Comparison of ENCODE assay signal across 8 cellular contexts in the genomic region with DNA sequence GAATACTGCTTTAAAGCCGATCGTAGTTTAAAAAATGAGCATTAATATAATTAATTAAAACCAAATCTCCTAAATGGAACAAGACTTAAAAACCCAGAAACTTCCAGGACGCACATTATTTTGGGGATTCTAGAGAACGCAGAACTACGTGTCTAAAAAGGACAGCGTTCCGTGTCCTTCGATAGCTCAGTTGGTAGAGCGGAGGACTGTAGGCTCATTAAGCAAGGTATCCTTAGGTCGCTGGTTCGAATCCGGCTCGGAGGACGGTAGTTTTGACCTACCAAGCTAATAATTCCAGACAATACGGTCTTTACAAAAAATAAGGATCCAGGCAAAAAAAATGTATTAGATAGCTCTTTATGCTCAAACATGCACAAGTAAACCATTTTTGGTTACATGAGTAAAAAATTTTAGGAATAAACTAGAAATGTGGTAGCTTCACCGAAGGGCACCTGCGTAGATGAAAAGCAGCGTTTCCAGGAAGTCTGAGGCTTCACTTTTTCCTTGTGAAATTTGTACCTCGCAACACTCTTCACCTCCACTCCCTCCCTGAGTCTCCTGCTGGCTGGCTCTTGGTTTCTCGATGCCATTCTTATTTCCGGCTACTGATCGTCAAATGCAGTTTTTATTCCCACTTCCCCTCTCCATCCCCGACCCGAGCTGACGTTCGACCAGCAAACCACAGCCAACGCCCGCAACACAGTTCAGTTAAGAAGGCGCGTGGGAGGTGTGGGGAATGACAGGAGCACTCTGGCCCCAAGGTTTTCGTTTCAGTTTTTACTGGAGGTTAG. TPM values are rescaled to one million over a fixed set of nuclear protein-coding genes. Genes with fewer than 3 reads are reported as not detected.
DNase-seq lines count a peak whose midpoint lies in the region; ATAC-seq and TF ChIP-seq lines count a peak whose summit lies in the region.

No MANE protein-coding gene starts in this region.

- no peak for TF ChIP-seq CTCF in fibroblast of the aortic adventitia (IDR thresholded peaks at IDR 0.05; ENCODE audit: insufficient read depth, low read length)

- peak; percentile 3 for DNase-seq in GDM1 (lab: John Stamatoyannopoulos, UW)
- DNase-seq in NOMO-1 (lab: John Stamatoyannopoulos, UW; ENCODE audit: unreplicated experiment in 2 of 2) = peak; percentile 71 to 72
- DNase-seq in activated T-cell treated with anti-CD3 and anti-CD28 coated beads for 4 hours = peak; percentile 64
- DNase-seq in fibroblast of the aortic adventitia (ENCODE audit: low read depth) = peak; percentile 90
- DNase-seq in occipital lobe (lab: John Stamatoyannopoulos, UW) = peak; percentile 11
- DNase-seq in inferior parietal cortex (ENCODE audit: extremely low spot score) = no peak

- H3K4me3 ChIP-seq in fibroblast of the aortic adventitia (ENCODE audit: low read depth, low read length) = peak overlapping the region; percentile 63

- ATAC-seq in HG02678 (IDR thresholded peaks at IDR 0.05; ENCODE audit: unreplicated experiment) (no peak), GM21825 (IDR thresholded peaks at IDR 0.05; ENCODE audit: unreplicated experiment) (no peak)

RNA-seq across cellular contexts. Expression of gene ABT1, which starts 19.6 kb away (rescaled TPM):
- total RNA-seq in fibroblast of the aortic adventitia (ENCODE audit: low replicate concordance) (4.1 and 10.0 TPM in 2 replicates), occipital lobe (10.9 TPM)

RNA-seq across cellular contexts. Expression of gene HMGN4, which starts 39.0 kb away (rescaled TPM):
- total RNA-seq in fibroblast of the aortic adventitia (ENCODE audit: low replicate concordance) = 32.7 and 50.3 TPM in 2 replicates
- 65.8 TPM for total RNA-seq in occipital lobe
